Comparison of ENCODE assay signal across 8 cellular contexts in genomic region chr1:59393211-59394180, GRCh38.
DNase-seq lines count a peak whose midpoint lies in the region; FAIRE-seq and TF ChIP-seq lines count a peak whose summit lies in the region.

No MANE protein-coding gene starts in this region.

- H3K27ac ChIP-seq in H1 (ENCODE audit: low read depth, low read length) = no peak overlapping the region
- no peak overlapping the region for H3K27ac ChIP-seq in mesendoderm (ENCODE audit: low read depth, low read length)

- H4K5ac ChIP-seq in H1 (ENCODE audit: insufficient read length, low read depth, low read length) = no peak overlapping the region
- H4K5ac ChIP-seq in mesendoderm (ENCODE audit: low read length) = no peak overlapping the region

- H3K23ac ChIP-seq in H1 (ENCODE audit: insufficient read length) = no peak overlapping the region
- no peak overlapping the region for H3K23ac ChIP-seq in mesendoderm (ENCODE audit: low read length)

- H3K18ac ChIP-seq in H1 (ENCODE audit: extremely low read depth, low read length) = no peak overlapping the region
- H3K18ac ChIP-seq in mesendoderm (ENCODE audit: low read length) = no peak overlapping the region

- H3K9ac ChIP-seq in H1 (replicated peaks in 1 of 4; ENCODE audit: extremely low read depth in 1 of 4, low read depth in 3 of 4, low read length in 3 of 4) = no peak overlapping the region
- no peak overlapping the region for H3K9ac ChIP-seq in mesendoderm (ENCODE audit: low read length)

- H2BK12ac ChIP-seq in H1 (ENCODE audit: low read depth, low read length) = no peak overlapping the region; the same call in 1 of the 2 replicates

- H3K27me3 ChIP-seq in H1 (replicated peaks in 1 of 4; ENCODE audit: control insufficient read depth in 3 of 4, extremely low read depth in 1 of 4, insufficient read depth in 3 of 4, low read length in 3 of 4) (no peaks in the 10 kb centered on the region), mesendoderm (ENCODE audit: insufficient read depth, low read length, poor library complexity) (no peaks in the 10 kb centered on the region)

- peak overlapping the region; percentile 49 to 69 for H3K4me2 ChIP-seq in H1 (ENCODE audit: insufficient read depth in 1 of 2, low read depth in 2 of 2, low read length in 2 of 2)
- no peak overlapping the region for H3K4me2 ChIP-seq in mesendoderm (ENCODE audit: low read length)

- H3K36me3 ChIP-seq in H1 (ENCODE audit: control insufficient read depth in 2 of 4, insufficient read depth in 4 of 4, low read length in 3 of 4) (no peaks in the 10 kb centered on the region), mesendoderm (ENCODE audit: control insufficient read depth, insufficient read depth, low read length) (no peaks in the 10 kb centered on the region)

- H4K8ac ChIP-seq in H1 (ENCODE audit: extremely low read depth, insufficient read depth, low read length) = peak overlapping the region; percentile 23; the same call in 1 of the 2 replicates
- no peak overlapping the region for H4K8ac ChIP-seq in mesendoderm (ENCODE audit: low read depth, low read length)

- TF ChIP-seq CTCF in AG09309 (IDR thresholded peaks at IDR 0.05; ENCODE audit: control insufficient read depth, insufficient read depth, low read depth, low read length, missing control alignments) = no peak
- no peak for TF ChIP-seq CTCF in H1 (IDR thresholded peaks at IDR 0.05; ENCODE audit: control extremely low read depth in 1 of 3, insufficient read depth in 1 of 3, low read depth in 1 of 3, low read length in 3 of 3)

- H3K9me3 ChIP-seq in H1 (ENCODE audit: insufficient read depth in 2 of 2, low read depth in 1 of 2, low read length in 1 of 2) = no peaks in the 10 kb centered on the region

- DNase-seq in AG09309 (ENCODE audit: low read depth) = peak; percentile 71
- peak; percentile 89 for DNase-seq in NCI-H2196 (lab: John Stamatoyannopoulos, UW; ENCODE audit: unreplicated experiment)
- no peak for DNase-seq in H1 (ENCODE audit: low read depth in 1 of 2, low spot score in 2 of 2)
- DNase-seq in mesendoderm = peak; percentile 56
- DNase-seq in ureter (ENCODE audit: low spot score) = peak; percentile 73
- no peak for DNase-seq in stimulated activated CD8-positive, alpha-beta memory T cell treated with anti-CD3 and anti-CD28 coated beads, Interleukin-4, amount 100 ng/mL, for 48 hours
- no peak for DNase-seq in SW480 (ENCODE audit: low spot score)
- no peak for DNase-seq in T-helper 1 cell

- peak overlapping the region; percentile 24; the same call in 1 of the 2 replicates for H2AFZ ChIP-seq in H1 (ENCODE audit: low read length)

- no peak for TF ChIP-seq EP300 in H1 (IDR thresholded peaks at IDR 0.05; ENCODE audit: borderline replicate concordance in 1 of 2, low read depth in 2 of 2, low read length in 2 of 2)

- no peaks in the 10 kb centered on the region for H4K20me1 ChIP-seq in H1 (replicated peaks in 1 of 2; ENCODE audit: control insufficient read depth in 1 of 2, insufficient read depth in 2 of 2, low read length in 2 of 2)

- no peak overlapping the region for H3K14ac ChIP-seq in H1 (ENCODE audit: insufficient read length)

- H2BK15ac ChIP-seq in H1 (ENCODE audit: low read length) (no peak overlapping the region), mesendoderm (replicated peaks; ENCODE audit: low read depth) (no peak overlapping the region)

- H3K4me3 ChIP-seq in AG09309 (ENCODE audit: control insufficient read depth, low read depth, low read length) (no peak overlapping the region), H1 (ENCODE audit: extremely low read depth in 1 of 4, insufficient read depth in 2 of 4, low read depth in 3 of 4, low read length in 4 of 4) (peak overlapping the region in 1 of 4 experiments; percentile 15; a peak in 2 of 8 replicates), mesendoderm (ENCODE audit: low read length) (no peak overlapping the region)

- TF ChIP-seq RAD21 in H1 (IDR thresholded peaks at IDR 0.05 in 1 of 2, conservative IDR thresholded peaks at IDR 0.05 in 1 of 2; ENCODE audit: low read depth in 2 of 2, low read length in 2 of 2) = no peak

- no peak for TF ChIP-seq POLR2A in H1 (IDR thresholded peaks at IDR 0.05; ENCODE audit: control extremely low read depth in 1 of 2, low read depth in 2 of 2, low read length in 2 of 2)

- H2AK5ac ChIP-seq in H1 (ENCODE audit: low read depth, low read length) (no peak overlapping the region), mesendoderm (ENCODE audit: low read length) (no peak overlapping the region)

- H2BK20ac ChIP-seq in H1 (ENCODE audit: low read length) = peak overlapping the region; percentile 44; the same call in 1 of the 2 replicates

- H4K91ac ChIP-seq in H1 (replicated peaks; ENCODE audit: insufficient read length, low read length) = no peak overlapping the region

- H3K4ac ChIP-seq in H1 (replicated peaks; ENCODE audit: insufficient read length, low read depth, low read length) = no peak overlapping the region
- H3K4ac ChIP-seq in mesendoderm (ENCODE audit: low read depth, low read length) = no peak overlapping the region

- no peaks in the 10 kb centered on the region for H3K79me2 ChIP-seq in H1 (ENCODE audit: control insufficient read depth in 1 of 2, insufficient read depth in 2 of 2, low read length in 2 of 2)
- no peaks in the 10 kb centered on the region for H3K79me2 ChIP-seq in mesendoderm (ENCODE audit: control insufficient read depth, insufficient read depth, low read length)

- H2BK120ac ChIP-seq in H1 (replicated peaks; ENCODE audit: low read depth, low read length) (no peak overlapping the region), mesendoderm (ENCODE audit: low read depth, low read length) (no peak overlapping the region)

- WGBS in H1 (ENCODE audit: extremely low coverage in 1 of 2, insufficient coverage in 1 of 2, insufficient read length in 1 of 2, insufficient replicate concordance in 2 of 2, low coverage in 1 of 2, low lambda C conversion rate in 2 of 2, missing lambda C conversion rate in 1 of 2), 2 experiments = 64% methylated on average over 7 of the region's 7 CpGs; no CpG with 5 or more reads in 1 of the 2 experiments
- WGBS in mesendoderm (ENCODE audit: extremely low coverage, insufficient coverage, low lambda C conversion rate) = no CpG with 5 or more reads among the region's 7 CpGs

- no peaks in the 10 kb centered on the region for H3K79me1 ChIP-seq in H1 (ENCODE audit: low read depth, low read length)
- H3K79me1 ChIP-seq in mesendoderm (ENCODE audit: low read length) = no peaks in the 10 kb centered on the region

- no peak for FAIRE-seq in H1 (lab: Jason Lieb, UNC)

- peaks cover 0 to 6% (median 0%) of the 10 kb centered on the region in 4 experiments; a peak in 3 of 7 replicates for H3K4me1 ChIP-seq in H1 (replicated peaks in 1 of 4; ENCODE audit: control insufficient read depth in 3 of 4, insufficient read depth in 4 of 4, low read length in 3 of 4)
- H3K4me1 ChIP-seq in mesendoderm (ENCODE audit: control insufficient read depth, low read depth, low read length) = peaks cover 2% of the 10 kb centered on the region

- no peaks in the 10 kb centered on the region for H3K23me2 ChIP-seq in H1 (ENCODE audit: low read depth, low read length)

- 0 out of 2 replicates have a peak overlapping the region, but pooled peaks have one; percentile 19 for H2BK5ac ChIP-seq in H1 (ENCODE audit: low read depth, low read length)
- no peak overlapping the region for H2BK5ac ChIP-seq in mesendoderm (ENCODE audit: low read length)

- POLR2A ChIA-PET in H1 (lab: Charles Lee; ENCODE audit: partially characterized antibody) = no interaction called here

- CTCF ChIA-PET in H1 (lab: Charles Lee; ENCODE audit: partially characterized antibody) = interaction anchor here (0.6 to 1.6 kb wide), 5 partner anchors 103 to 353 kb away, joined by 3 to 4 read pairs (median 3); no protein-coding TSS in a partner anchor

- H3K56ac ChIP-seq in H1 (replicated peaks; ENCODE audit: insufficient read length, low read depth, low read length) = no peak overlapping the region
- no peak overlapping the region for H3K56ac ChIP-seq in mesendoderm (ENCODE audit: low read length)

TF ChIP-seq in H1, 55 proteins besides CTCF, POLR2A, EP300 and RAD21:
- TF ChIP-seq SIX5 (IDR thresholded peaks at IDR 0.05; ENCODE audit: low read depth, low read length) (no peak), ASH2L (IDR thresholded peaks at IDR 0.05; ENCODE audit: low read length) (peak; percentile 84)

Comparison
In these comparisons a context has a peak if more than half of its experiments do, and no peak if none do; other contexts are left out.
1. DNase-seq: peak in AG09309 (single experiment), NCI-H2196 (single experiment), mesendoderm (single experiment) and ureter (single experiment); none in H1 (0 of 2), stimulated activated CD8-positive, alpha-beta memory T cell treated with anti-CD3 and anti-CD28 coated beads, Interleukin-4, amount 100 ng/mL, for 48 hours (single experiment), SW480 (single experiment) and T-helper 1 cell (0 of 5).